ENCODE assay signal across 24 cellular contexts in the genomic region with DNA sequence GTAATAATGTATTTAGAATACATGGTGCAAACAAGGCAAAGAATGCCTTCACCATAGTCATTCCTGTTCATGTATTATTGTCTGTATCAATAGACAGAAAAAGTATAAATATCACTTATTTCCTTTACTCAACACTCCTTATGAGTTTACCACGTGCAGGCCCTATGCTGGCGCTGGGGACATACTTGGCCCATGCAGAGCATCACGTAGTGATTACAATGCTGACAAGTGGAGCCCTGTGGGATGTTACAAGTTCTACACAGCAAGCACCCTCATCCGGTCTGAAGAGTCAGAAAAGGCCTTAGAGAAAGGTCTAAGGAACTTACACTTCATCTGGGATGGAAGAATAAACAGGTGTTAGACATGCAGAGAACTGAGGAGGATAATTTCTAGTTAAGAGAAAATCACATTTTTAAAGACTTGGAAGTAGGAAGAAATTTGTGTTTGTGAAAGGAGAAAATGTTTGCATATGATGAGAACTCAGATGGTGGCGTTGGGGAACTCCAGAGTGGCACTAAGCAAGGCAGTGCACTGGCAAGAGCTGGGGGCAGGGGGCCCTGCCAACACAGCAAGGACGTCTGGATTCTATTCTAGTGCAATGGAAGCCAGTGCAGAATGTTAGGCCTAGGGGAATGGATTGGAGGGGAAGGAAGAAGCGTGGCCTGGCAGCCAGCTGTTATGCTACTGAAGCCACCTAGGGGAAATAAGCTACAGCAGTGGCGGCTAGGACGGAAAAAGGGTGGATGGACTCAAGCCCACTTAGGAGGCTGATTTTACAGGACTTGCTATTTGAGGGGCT.
DNase-seq lines count a peak whose midpoint lies in the region; ATAC-seq and TF ChIP-seq lines count a peak whose summit lies in the region.
"Had no signal": no experiment of that assay in that cellular context is flagged by ENCODE, and none has a peak within 500 bp of the region (broad histone marks: within the 10 kb centered on the region; RNA-seq: fewer than 3 reads in every experiment).

No MANE protein-coding gene starts in this region.

- H2AFZ ChIP-seq in Loucy (ENCODE audit: low read length), result no peak overlapping the region

- H3K4me2 ChIP-seq in Loucy (ENCODE audit: low read depth, low read length, poor library complexity, severe bottlenecking), result peak overlapping the region; percentile 7
- H3K4me2 ChIP-seq: BLaER1 treated with 17β-estradiol and CSF1 and Interleukin-3, amounts not matched to agents 10 nM and 100 nM had no signal

- TF ChIP-seq CTCF in Loucy (conservative IDR thresholded peaks at IDR 0.05; ENCODE audit: low read length), result no peak
- TF ChIP-seq CTCF in endothelial cell (IDR thresholded peaks at IDR 0.05; ENCODE audit: unreplicated experiment), result no peak
- TF ChIP-seq CTCF in prostate gland (IDR thresholded peaks at IDR 0.05), result no peak

- H3K4me3 ChIP-seq in Loucy (ENCODE audit: low read length, poor library complexity, severe bottlenecking) (no peak overlapping the region), prostate gland (no peak overlapping the region)
- H3K4me3 ChIP-seq: BLaER1 treated with 17β-estradiol and CSF1 and Interleukin-3, amounts not matched to agents 10 nM and 100 nM; GM12878; Peyer's patch; SJSA1; uterus had no signal

- H3K27ac Mint-ChIP-seq in activated T-cell treated with anti-CD3 and anti-CD28 coated beads, Interleukin-2, amount 50 U/mL, for 24 hours, result peak overlapping the region; percentile 19
- H3K27ac Mint-ChIP-seq in endothelial cell (ENCODE audit: unreplicated experiment), result peak overlapping the region; percentile 49
- H3K27ac Mint-ChIP-seq in stimulated activated effector memory CD8-positive, alpha-beta T cell treated with anti-CD3 and anti-CD28 coated beads, Interleukin-12 subunit alpha, Interleukin-12 subunit beta, amount 100 ng/mL, for 72 hours, result no peak overlapping the region

- H3K36me3 ChIP-seq in Loucy (ENCODE audit: insufficient read depth, low read length), result peaks cover 47% of the 10 kb centered on the region
- H3K36me3 ChIP-seq in prostate gland, result no peaks in the 10 kb centered on the region
- H3K36me3 ChIP-seq: Peyer's patch, SJSA1, uterus, WERI-Rb-1 had no signal

- ATAC-seq in stimulated activated effector memory CD8-positive, alpha-beta T cell treated with anti-CD3 and anti-CD28 coated beads, Interleukin-12 subunit alpha, Interleukin-12 subunit beta, amount 100 ng/mL, for 72 hours, result no peak
- no peak for ATAC-seq in HG03095 (IDR thresholded peaks at IDR 0.05; ENCODE audit: unreplicated experiment)
- ATAC-seq: activated naive CD4-positive, alpha-beta T cell treated with anti-CD3 and anti-CD28 coated beads, Interleukin-2, amount 50 U/mL, for 72 hours; GM12878 had no signal

- H3K79me2 ChIP-seq in Loucy (ENCODE audit: insufficient read depth, low read length), result peaks cover 97% of the 10 kb centered on the region

- intact Hi-C loops in prostate gland (cut with DNase I), result no loop called here

- 85% methylated on average over 9 of the region's 9 CpGs for WGBS in prostate gland

- H3K36me3 Mint-ChIP-seq in activated T-cell treated with anti-CD3 and anti-CD28 coated beads, Interleukin-2, amount 50 U/mL, for 24 hours (ENCODE audit: low read depth), result peaks cover 97% of the 10 kb centered on the region
- H3K36me3 Mint-ChIP-seq in endothelial cell (ENCODE audit: low read depth, unreplicated experiment), result peaks cover 59% of the 10 kb centered on the region
- peaks cover 33% of the 10 kb centered on the region for H3K36me3 Mint-ChIP-seq in stimulated activated effector memory CD8-positive, alpha-beta T cell treated with anti-CD3 and anti-CD28 coated beads, Interleukin-12 subunit alpha, Interleukin-12 subunit beta, amount 100 ng/mL, for 72 hours

- H3K9me3 ChIP-seq in Loucy (ENCODE audit: insufficient read depth, low read depth, low read length) (peaks cover 15% of the 10 kb centered on the region; the same call in 1 of the 2 replicates), prostate gland (no peaks in the 10 kb centered on the region)
- H3K9me3 ChIP-seq: Peyer's patch, SJSA1, uterus had no signal

- H3K9me3 Mint-ChIP-seq in activated T-cell treated with anti-CD3 and anti-CD28 coated beads, Interleukin-2, amount 50 U/mL, for 24 hours, result peaks cover 4% of the 10 kb centered on the region
- H3K9me3 Mint-ChIP-seq in endothelial cell (ENCODE audit: unreplicated experiment), result peaks cover 2% of the 10 kb centered on the region
- H3K9me3 Mint-ChIP-seq in stimulated activated effector memory CD8-positive, alpha-beta T cell treated with anti-CD3 and anti-CD28 coated beads, Interleukin-12 subunit alpha, Interleukin-12 subunit beta, amount 100 ng/mL, for 72 hours, result no peaks in the 10 kb centered on the region

- TF ChIP-seq POLR2A in prostate gland (IDR thresholded peaks at IDR 0.05), result no peak

- peaks cover 87% of the 10 kb centered on the region for H3K4me1 Mint-ChIP-seq in activated T-cell treated with anti-CD3 and anti-CD28 coated beads, Interleukin-2, amount 50 U/mL, for 24 hours (ENCODE audit: low read depth)
- peaks cover 50% of the 10 kb centered on the region for H3K4me1 Mint-ChIP-seq in endothelial cell (ENCODE audit: unreplicated experiment)
- peaks cover 62% of the 10 kb centered on the region for H3K4me1 Mint-ChIP-seq in stimulated activated effector memory CD8-positive, alpha-beta T cell treated with anti-CD3 and anti-CD28 coated beads, Interleukin-12 subunit alpha, Interleukin-12 subunit beta, amount 100 ng/mL, for 72 hours

- H3K27me3 ChIP-seq in Loucy (ENCODE audit: insufficient read depth, low read length, poor library complexity, severe bottlenecking) (no peaks in the 10 kb centered on the region), prostate gland (replicated peaks; ENCODE audit: insufficient read depth) (no peaks in the 10 kb centered on the region)
- H3K27me3 ChIP-seq: BLaER1 treated with 17β-estradiol and CSF1 and Interleukin-3, amounts not matched to agents 10 nM and 100 nM; Peyer's patch; SJSA1; uterus had no signal

- no peaks in the 10 kb centered on the region for H3K9me2 ChIP-seq in Loucy (replicated peaks; ENCODE audit: low read depth, low read length)

- no peak overlapping the region for H3K9ac ChIP-seq in Loucy (ENCODE audit: low read depth, low read length, poor library complexity, severe bottlenecking)
- H3K9ac ChIP-seq: BLaER1 treated with 17β-estradiol and CSF1 and Interleukin-3, amounts not matched to agents 10 nM and 100 nM had no signal

- no peaks in the 10 kb centered on the region for H3K27me3 Mint-ChIP-seq in activated T-cell treated with anti-CD3 and anti-CD28 coated beads, Interleukin-2, amount 50 U/mL, for 24 hours
- H3K27me3 Mint-ChIP-seq in endothelial cell (ENCODE audit: unreplicated experiment), result peaks cover 8% of the 10 kb centered on the region

- H3K4me3 Mint-ChIP-seq in activated T-cell treated with anti-CD3 and anti-CD28 coated beads, Interleukin-2, amount 50 U/mL, for 24 hours, result no peak overlapping the region
- H3K4me3 Mint-ChIP-seq in endothelial cell (ENCODE audit: unreplicated experiment), result no peak overlapping the region
- peak overlapping the region; percentile 1 for H3K4me3 Mint-ChIP-seq in stimulated activated effector memory CD8-positive, alpha-beta T cell treated with anti-CD3 and anti-CD28 coated beads, Interleukin-12 subunit alpha, Interleukin-12 subunit beta, amount 100 ng/mL, for 72 hours

- H3K27ac ChIP-seq in prostate gland, result no peak overlapping the region
- H3K27ac ChIP-seq: BLaER1 treated with 17β-estradiol and CSF1 and Interleukin-3, amounts not matched to agents 10 nM and 100 nM; Peyer's patch; SJSA1; WERI-Rb-1 had no signal

- no peak for DNase-seq in activated T-cell treated with anti-CD3 and anti-CD28 coated beads, Interleukin-2, amount 50 U/mL, for 24 hours
- DNase-seq in activated T-cell treated with anti-CD3 and anti-CD28 coated beads, Interleukin-2, amount 50 U/mL, for 1 hour, result no peak
- no peak for DNase-seq in endothelial cell (ENCODE audit: low spot score)
- DNase-seq in stimulated activated effector memory CD8-positive, alpha-beta T cell treated with anti-CD3 and anti-CD28 coated beads, Interleukin-12 subunit alpha, Interleukin-12 subunit beta, amount 100 ng/mL, for 72 hours (ENCODE audit: low spot score in 2 of 2), result no peak
- DNase-seq in epidermal melanocyte (ENCODE audit: insufficient read length, low spot score), result no peak
- no peak for DNase-seq in prostate gland (ENCODE audit: low spot score)
- DNase-seq: activated CD4-positive, alpha-beta T cell treated with anti-CD3 and anti-CD28 coated beads, Interleukin-2, amount 50 U/mL, for 4 hours; anterior cingulate cortex; H7; mesendoderm; NCI-H2171; NCI-H524; nucleus accumbens; Peyer's patch; small intestine; stimulated activated CD4-positive, alpha-beta T cell treated with anti-CD3 and anti-CD28 coated beads, Interleukin-2, amount 100 ng/mL, for 24 hours; uterus; WERI-Rb-1 had no signal

- no peaks in the 10 kb centered on the region for H3F3A ChIP-seq in Loucy (ENCODE audit: low read depth)

- H3K4me1 ChIP-seq in Loucy (ENCODE audit: insufficient read depth, low read length, poor library complexity, severe bottlenecking), result peaks cover 22% of the 10 kb centered on the region
- H3K4me1 ChIP-seq in prostate gland (replicated peaks), result no peaks in the 10 kb centered on the region
- H3K4me1 ChIP-seq: uterus had no signal

- H4K20me1 ChIP-seq in Loucy (ENCODE audit: insufficient read depth, low read length, poor library complexity, severe bottlenecking), result peaks cover 50% of the 10 kb centered on the region
